Comparison of ENCODE assay signal across 23 cellular contexts in the genomic region with DNA sequence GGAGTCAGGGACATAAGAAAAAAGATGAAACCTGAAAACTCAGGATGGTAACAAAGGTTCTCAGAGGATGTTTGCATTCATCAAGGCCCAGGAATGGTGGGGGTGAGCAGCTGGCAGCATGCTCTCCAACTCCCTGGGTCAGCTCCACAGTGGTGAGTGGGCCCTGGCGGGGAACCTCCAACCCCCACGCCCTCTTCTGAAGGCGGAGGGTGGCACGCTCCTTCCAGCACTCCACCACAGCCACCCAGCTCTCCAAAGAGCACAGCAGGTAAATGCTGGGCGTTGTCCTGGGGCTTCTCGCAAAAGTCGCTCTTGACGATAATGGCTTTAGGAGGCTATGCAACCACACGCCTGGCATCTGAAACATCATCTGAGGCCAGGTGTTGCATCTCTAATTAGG.
"Had no signal": no experiment of that assay in that cellular context is flagged by ENCODE, and none has a peak within 500 bp of the region (broad histone marks: within the 10 kb centered on the region; RNA-seq: fewer than 3 reads in every experiment).

No MANE protein-coding gene starts in this region.

- H3K27me3 ChIP-seq: ascending aorta, colonic mucosa, left lung, upper lobe of left lung had no signal

- H3K4me3 Mint-ChIP-seq: activated T-cell treated with anti-CD3 and anti-CD28 coated beads, Interleukin-2, amount 50 U/mL, for 24 hours; activated T-helper 17 cell treated with anti-CD3 and anti-CD28 coated beads, Interleukin-2, amount 50 U/mL, for 72 hours; effector memory CD8-positive, alpha-beta T cell; naive thymus-derived CD4-positive, alpha-beta T cell; neural crest cell; stimulated activated naive B cell treated with anti-CD40 and anti-IgM and Interleukin-4, amounts not matched to agents 10 μg/mL and 1 μg/mL and 100 μg/mL, for 72 hours; WTC11 had no signal

- H3K9me3 ChIP-seq: ascending aorta, colonic mucosa, left lung, thoracic aorta, upper lobe of left lung had no signal

- DNase-seq: activated CD4-positive, alpha-beta T cell treated with anti-CD3 and anti-CD28 coated beads, Interleukin-2, amount 50 U/mL, for 4 hours; activated CD8-positive, alpha-beta memory T cell treated with anti-CD3 and anti-CD28 coated beads for 24 hours; activated CD8-positive, alpha-beta memory T cell treated with anti-CD3 and anti-CD28 coated beads, Interleukin-2, amount 50 U/mL, for 4 hours; activated T-cell treated with anti-CD3 and anti-CD28 coated beads, Interleukin-2, amount 50 U/mL, for 24 hours; central memory CD4-positive, alpha-beta T cell; colonic mucosa; dorsolateral prefrontal cortex; effector memory CD8-positive, alpha-beta T cell; hippocampal formation; kidney glomerular epithelial cell; left lung; naive thymus-derived CD4-positive, alpha-beta T cell; small intestine; stimulated activated CD4-positive, alpha-beta T cell treated with anti-CD3 and anti-CD28 coated beads, Interleukin-15, amount 100 ng/mL, for 24 hours; stimulated activated naive B cell treated with anti-CD40 and anti-IgM and Interleukin-4, amounts not matched to agents 10 μg/mL and 1 μg/mL and 100 μg/mL, for 72 hours; T1000; upper lobe of left lung had no signal

- H3K9me3 Mint-ChIP-seq: activated naive CD4-positive, alpha-beta T cell treated with anti-CD3 and anti-CD28 coated beads, Interleukin-2, amount 50 U/mL, for 72 hours; activated T-cell treated with anti-CD3 and anti-CD28 coated beads, Interleukin-2, amount 50 U/mL, for 24 hours; activated T-helper 17 cell treated with anti-CD3 and anti-CD28 coated beads, Interleukin-2, amount 50 U/mL, for 72 hours; effector memory CD8-positive, alpha-beta T cell; naive thymus-derived CD4-positive, alpha-beta T cell; neural crest cell; stimulated activated naive B cell treated with anti-CD40 and anti-IgM and Interleukin-4, amounts not matched to agents 10 μg/mL and 1 μg/mL and 100 μg/mL, for 72 hours; WTC11 had no signal

- H3K4me1 ChIP-seq: ascending aorta, colonic mucosa, left lung, upper lobe of left lung had no signal

- H3K36me3 Mint-ChIP-seq: activated naive CD4-positive, alpha-beta T cell treated with anti-CD3 and anti-CD28 coated beads, Interleukin-2, amount 50 U/mL, for 72 hours; naive thymus-derived CD4-positive, alpha-beta T cell; stimulated activated naive B cell treated with anti-CD40 and anti-IgM and Interleukin-4, amounts not matched to agents 10 μg/mL and 1 μg/mL and 100 μg/mL, for 72 hours; WTC11 had no signal

- H3K4me3 ChIP-seq: ascending aorta, colonic mucosa, dorsolateral prefrontal cortex, left lung, thoracic aorta, upper lobe of left lung had no signal

- H3K4me1 Mint-ChIP-seq: activated T-helper 17 cell treated with anti-CD3 and anti-CD28 coated beads, Interleukin-2, amount 50 U/mL, for 72 hours; stimulated activated naive B cell treated with anti-CD40 and anti-IgM and Interleukin-4, amounts not matched to agents 10 μg/mL and 1 μg/mL and 100 μg/mL, for 72 hours had no signal

- H3K27ac ChIP-seq: ascending aorta, colonic mucosa, dorsolateral prefrontal cortex, left lung, thoracic aorta, upper lobe of left lung had no signal

- H3K36me3 ChIP-seq: ascending aorta, colonic mucosa, left lung, thoracic aorta, upper lobe of left lung had no signal

- H3K27ac Mint-ChIP-seq: activated naive CD4-positive, alpha-beta T cell treated with anti-CD3 and anti-CD28 coated beads, Interleukin-2, amount 50 U/mL, for 72 hours; activated T-cell treated with anti-CD3 and anti-CD28 coated beads, Interleukin-2, amount 50 U/mL, for 24 hours; activated T-helper 17 cell treated with anti-CD3 and anti-CD28 coated beads, Interleukin-2, amount 50 U/mL, for 72 hours; effector memory CD8-positive, alpha-beta T cell; naive thymus-derived CD4-positive, alpha-beta T cell; stimulated activated naive B cell treated with anti-CD40 and anti-IgM and Interleukin-4, amounts not matched to agents 10 μg/mL and 1 μg/mL and 100 μg/mL, for 72 hours; WTC11 had no signal
